8 cellular contexts compared by ENCODE assay signal in the genomic region with DNA sequence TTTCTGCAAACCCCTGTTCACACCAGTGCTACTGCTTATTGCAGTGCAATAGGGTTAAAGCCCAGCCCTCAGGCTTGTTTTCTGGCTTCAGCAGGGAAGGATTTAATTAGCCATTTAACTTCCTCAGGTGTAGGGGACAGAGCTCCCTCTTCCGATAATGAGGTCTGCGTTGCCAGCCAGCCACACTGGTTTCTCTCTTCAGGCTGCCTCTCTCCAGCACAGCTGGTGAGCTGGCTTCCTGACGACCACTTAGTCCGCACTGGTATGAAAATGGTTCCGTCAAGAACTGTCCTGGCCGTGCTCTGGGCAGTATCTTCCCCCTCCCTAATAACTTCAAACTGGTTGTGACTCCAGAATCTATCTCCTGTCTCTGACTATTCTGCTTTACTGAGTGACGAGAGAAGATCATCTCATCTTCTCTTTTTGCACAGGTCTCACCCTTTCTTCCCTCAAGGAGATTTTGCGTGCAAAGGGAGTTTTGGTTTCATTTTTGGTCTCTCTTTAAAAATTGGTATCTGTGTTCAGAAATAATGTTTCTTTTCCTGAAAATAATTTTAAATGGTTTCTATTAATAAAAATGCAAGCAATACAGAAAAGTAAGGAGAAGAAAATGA. TPM values are rescaled to one million over a fixed set of nuclear protein-coding genes. Genes with fewer than 3 reads are reported as not detected.
A peak's percentile ranks its signal among the peaks of the same experiment; 100 is the strongest.
DNase-seq lines count a peak whose midpoint lies in the region; ATAC-seq and TF ChIP-seq lines count a peak whose summit lies in the region.

No MANE protein-coding gene starts in this region.

- in situ Hi-C loops in KBM-7 (cut with MboI; ENCODE audit: low pct_unique_long_range_greater_than_20kb, low sequenced_read_pairs) = no loop called here

- intact Hi-C loops in stomach (cut with DNase I; ENCODE audit: low total_unique reads) = no loop called here

- H3K36me3 ChIP-seq in stomach = no peaks in the 10 kb centered on the region
- H3K36me3 ChIP-seq in effector memory CD4-positive, alpha-beta T cell (ENCODE audit: control insufficient read depth, insufficient read depth, low read length) = no peaks in the 10 kb centered on the region

- CTCF ChIA-PET in activated CD8-positive, alpha-beta T cell treated with anti-CD3 and anti-CD28 coated beads, Interleukin-2, amount 10 ng/mL, durations not matched to agents 7 days and 5 days (lab: Charles Lee) = no interaction called here

- H3K9me3 Mint-ChIP-seq in activated CD8-positive, alpha-beta T cell treated with anti-CD3 and anti-CD28 coated beads, Interleukin-2, amount 10 ng/mL, durations not matched to agents 7 days and 5 days (ENCODE audit: insufficient read depth) = peaks cover 3% of the 10 kb centered on the region
- H3K9me3 Mint-ChIP-seq in immature natural killer cell = peaks cover 1 to 29% (median 12%) of the 10 kb centered on the region in 6 donors

- WGBS in stomach, 5 donors = 9 to 18% (median 13%) methylated on average over 8 of the region's 8 CpGs

- H3K4me3 Mint-ChIP-seq in activated CD8-positive, alpha-beta T cell treated with anti-CD3 and anti-CD28 coated beads, Interleukin-2, amount 10 ng/mL, durations not matched to agents 7 days and 5 days = peak overlapping the region; percentile 73
- peak overlapping the region; percentile 48 to 83 (median 76) for H3K4me3 Mint-ChIP-seq in immature natural killer cell

- TF ChIP-seq CTCF in GM12865 (IDR thresholded peaks at IDR 0.05; ENCODE audit: insufficient read depth, low read depth, low read length, missing control alignments) (no peak), stomach (IDR thresholded peaks at IDR 0.05) (no peak)

- DNase-seq in GM12865 (ENCODE audit: low read depth) (peak; percentile 63), KBM-7 (peak; percentile 22), immature natural killer cell (peak in 1 of 3 donors; percentile 0), stomach (no peak), NCI-H2196 (lab: John Stamatoyannopoulos, UW; ENCODE audit: unreplicated experiment) (no peak)
- peak; percentile 20 for DNase-seq in activated CD8-positive, alpha-beta T cell treated with anti-CD3 and anti-CD28 coated beads, Interleukin-2, amount 10 ng/mL, durations not matched to agents 7 days and 5 days
- DNase-seq in effector memory CD4-positive, alpha-beta T cell = no peak

- H3K4me1 Mint-ChIP-seq in activated CD8-positive, alpha-beta T cell treated with anti-CD3 and anti-CD28 coated beads, Interleukin-2, amount 10 ng/mL, durations not matched to agents 7 days and 5 days (ENCODE audit: low read depth) = no peaks in the 10 kb centered on the region
- H3K4me1 Mint-ChIP-seq in immature natural killer cell = peaks cover 0 to 11% of the 10 kb centered on the region in 2 donors

- H3K27ac Mint-ChIP-seq in activated CD8-positive, alpha-beta T cell treated with anti-CD3 and anti-CD28 coated beads, Interleukin-2, amount 10 ng/mL, durations not matched to agents 7 days and 5 days = peak overlapping the region; percentile 26
- H3K27ac Mint-ChIP-seq in immature natural killer cell = peak overlapping the region in 1 of 6 donors; percentile 15

- no peak overlapping the region for H3K27ac ChIP-seq in stomach
- H3K27ac ChIP-seq in effector memory CD4-positive, alpha-beta T cell (ENCODE audit: insufficient read depth, low read length, poor library complexity, severe bottlenecking) = no peak overlapping the region

- no peaks in the 10 kb centered on the region for H3K27me3 Mint-ChIP-seq in activated CD8-positive, alpha-beta T cell treated with anti-CD3 and anti-CD28 coated beads, Interleukin-2, amount 10 ng/mL, durations not matched to agents 7 days and 5 days (ENCODE audit: low read depth)
- no peaks in the 10 kb centered on the region for H3K27me3 Mint-ChIP-seq in immature natural killer cell (ENCODE audit: low read depth in 3 of 3)

- H3K27me3 ChIP-seq in stomach = no peaks in the 10 kb centered on the region
- no peaks in the 10 kb centered on the region for H3K27me3 ChIP-seq in effector memory CD4-positive, alpha-beta T cell (replicated peaks; ENCODE audit: control insufficient read depth, insufficient read depth, low read length, poor library complexity, severe bottlenecking)

- ATAC-seq in GM21717 (IDR thresholded peaks at IDR 0.05; ENCODE audit: unreplicated experiment) = peak; percentile 86
- peak; percentile 44 for ATAC-seq in activated CD8-positive, alpha-beta T cell treated with anti-CD3 and anti-CD28 coated beads, Interleukin-2, amount 10 ng/mL, durations not matched to agents 7 days and 5 days

- no peak for TF ChIP-seq EP300 in stomach (IDR thresholded peaks at IDR 0.05)

- H3K9me3 ChIP-seq in stomach = no peaks in the 10 kb centered on the region
- H3K9me3 ChIP-seq in effector memory CD4-positive, alpha-beta T cell (ENCODE audit: control insufficient read depth, low read length) = no peaks in the 10 kb centered on the region

- TF ChIP-seq POLR2A in stomach (IDR thresholded peaks at IDR 0.05) = no peak

- no peaks in the 10 kb centered on the region for H3K36me3 Mint-ChIP-seq in activated CD8-positive, alpha-beta T cell treated with anti-CD3 and anti-CD28 coated beads, Interleukin-2, amount 10 ng/mL, durations not matched to agents 7 days and 5 days (ENCODE audit: low read depth)
- no peaks in the 10 kb centered on the region for H3K36me3 Mint-ChIP-seq in immature natural killer cell

- H3K4me3 ChIP-seq in GM12865 (ENCODE audit: low read depth, low read length) (peak overlapping the region; percentile 46), stomach (peak overlapping the region; percentile 30 to 41 (median 37))
- no peak overlapping the region for H3K4me3 ChIP-seq in effector memory CD4-positive, alpha-beta T cell (ENCODE audit: insufficient read depth, low read depth, low read length, poor library complexity, severe bottlenecking)

- POLR2A ChIA-PET in activated CD8-positive, alpha-beta T cell treated with anti-CD3 and anti-CD28 coated beads, Interleukin-2, amount 10 ng/mL, durations not matched to agents 7 days and 5 days (lab: Charles Lee) = no interaction called here

- no peaks in the 10 kb centered on the region for H3K4me1 ChIP-seq in stomach
- H3K4me1 ChIP-seq in effector memory CD4-positive, alpha-beta T cell (ENCODE audit: control insufficient read depth, insufficient read depth, low read length, poor library complexity, severe bottlenecking) = no peaks in the 10 kb centered on the region

RNA-seq across cellular contexts. Expression of a gene that starts 49.2 kb away (rescaled TPM):
- total RNA-seq in activated CD8-positive, alpha-beta T cell treated with anti-CD3 and anti-CD28 coated beads, Interleukin-2, amount 10 ng/mL, durations not matched to agents 7 days and 5 days = not detected
- polyA plus RNA-seq in immature natural killer cell (not detected), stomach (under 1 TPM in 1 of 3 donors, not detected in 2; 0.05 TPM)
- total RNA-seq in stomach = 1 to 10 TPM in 1 of 5 donors, not detected in 4; 9.9 TPM

Comparison
In these comparisons a context has a peak if more than half of its experiments do, and no peak if none do; other contexts are left out.
1. DNase-seq: peak in GM12865 (single experiment), KBM-7 (single experiment) and activated CD8-positive, alpha-beta T cell treated with anti-CD3 and anti-CD28 coated beads, Interleukin-2, amount 10 ng/mL, durations not matched to agents 7 days and 5 days (single experiment); none in stomach (single experiment), effector memory CD4-positive, alpha-beta T cell (0 of 3) and NCI-H2196 (single experiment).